Comparison of ENCODE assay signal across 38 cellular contexts in genomic region chr6:33105386-33105785, GRCh38.
"Had no signal": no experiment of that assay in that cellular context is flagged by ENCODE, and none has a peak within 500 bp of the region (broad histone marks: within the 10 kb centered on the region; RNA-seq: fewer than 3 reads in every experiment).

No MANE protein-coding gene starts in this region.

- H3K27me3 Mint-ChIP-seq: activated B cell treated with CpG ODN at 0.5 μM for 24 hours had no signal

- H3K36me3 Mint-ChIP-seq: activated naive CD8-positive, alpha-beta T cell treated with anti-CD3 and anti-CD28 coated beads for 36 hours had no signal

- H3K36me3 ChIP-seq: adrenal gland, brain microvascular endothelial cell, breast epithelium, cardiac muscle cell had no signal

- H3K4me1 ChIP-seq: adrenal gland, body of pancreas, breast epithelium had no signal

- ATAC-seq: activated CD8-positive, alpha-beta T cell treated with anti-CD3 and anti-CD28 coated beads for 36 hours; activated naive CD4-positive, alpha-beta T cell treated with anti-CD3 and anti-CD28 coated beads, Interleukin-2, amount 50 U/mL, for 72 hours; activated T-cell treated with anti-CD3 and anti-CD28 coated beads, Interleukin-2, amount 50 U/mL, for 4 hours; activated T-cell treated with anti-CD3 and anti-CD28 coated beads, Interleukin-2, amount 50 U/mL, for 72 hours; activated T-helper 17 cell treated with anti-CD3 and anti-CD28 coated beads, Interleukin-2, amount 50 U/mL, for 72 hours; body of pancreas had no signal

- DNase-seq: activated B cell treated with CpG ODN at 0.5 μM for 24 hours; activated CD4-positive, alpha-beta memory T cell treated with anti-CD3 and anti-CD28 coated beads for 36 hours; activated CD4-positive, alpha-beta T cell treated with anti-CD3 and anti-CD28 coated beads for 48 hours; activated CD4-positive, alpha-beta T cell treated with anti-CD3 and anti-CD28 coated beads, Interleukin-2, amount 50 U/mL, for 1 hour; activated CD4-positive, alpha-beta T cell treated with anti-CD3 and anti-CD28 coated beads, Interleukin-2, amount 50 U/mL, for 4 hours; activated CD4-positive, CD25-positive, alpha-beta regulatory T cell treated with anti-CD3 and anti-CD28 coated beads, Interleukin-2, amount 50 U/mL, for 72 hours; activated CD8-positive, alpha-beta memory T cell treated with anti-CD3 and anti-CD28 coated beads, Interleukin-2, amount 50 U/mL, for 4 hours; activated CD8-positive, alpha-beta T cell treated with anti-CD3 and anti-CD28 coated beads for 36 hours; activated effector memory CD4-positive, alpha-beta T cell treated with anti-CD3 and anti-CD28 coated beads, Interleukin-2, amount 50 U/mL, for 16 hours; activated gamma-delta T cell treated with Interleukin-2 at 50 U/mL for 16 hours; activated naive CD4-positive, alpha-beta T cell; activated naive CD4-positive, alpha-beta T cell treated with anti-CD3 and anti-CD28 coated beads for 36 hours; activated naive CD4-positive, alpha-beta T cell treated with anti-CD3 and anti-CD28 coated beads, Interleukin-2, amount 50 U/mL, for 16 hours; activated naive CD8-positive, alpha-beta T cell treated with anti-CD3 and anti-CD28 coated beads for 36 hours; activated T-cell treated with anti-CD3 and anti-CD28 coated beads for 4 hours; activated T-cell treated with anti-CD3 and anti-CD28 coated beads, Interleukin-2, amount 50 U/mL, for 1 hour; activated T-cell treated with anti-CD3 and anti-CD28 coated beads, Interleukin-2, amount 50 U/mL, for 4 hours; activated T-cell treated with anti-CD3 and anti-CD28 coated beads, Interleukin-2, amount 50 U/mL, for 72 hours; adrenal gland; amniotic stem cell; aorta; body of pancreas; brain microvascular endothelial cell; caudate nucleus; cerebellar nuclear complex; SW 1271; T-helper 1 cell; T-helper 2 cell; T-helper 9 cell had no signal

- H3K4me1 Mint-ChIP-seq: activated naive CD8-positive, alpha-beta T cell treated with anti-CD3 and anti-CD28 coated beads for 36 hours; central memory CD8-positive, alpha-beta T cell had no signal

- H3K4me3 ChIP-seq: adrenal gland, body of pancreas, breast epithelium, cardiac muscle cell had no signal

- H3K27ac Mint-ChIP-seq: activated B cell treated with CpG ODN at 0.5 μM for 24 hours; activated CD4-positive, alpha-beta memory T cell treated with anti-CD3 and anti-CD28 coated beads for 36 hours; activated CD8-positive, alpha-beta T cell treated with anti-CD3 and anti-CD28 coated beads for 36 hours; activated naive CD4-positive, alpha-beta T cell treated with anti-CD3 and anti-CD28 coated beads for 36 hours; activated naive CD4-positive, alpha-beta T cell treated with anti-CD3 and anti-CD28 coated beads, Interleukin-2, amount 50 U/mL, for 72 hours; activated naive CD8-positive, alpha-beta T cell treated with anti-CD3 and anti-CD28 coated beads for 36 hours; activated T-cell treated with anti-CD3 and anti-CD28 coated beads, Interleukin-2, amount 50 U/mL, for 72 hours; activated T-helper 1 cell treated with anti-CD3 and anti-CD28 coated beads, Interleukin-12 subunit alpha, Interleukin-12 subunit beta, Interleukin-2, Interleukin-4 antibody, amounts not matched to agents 30 ng/mL and 10 ng/mL and 1 ng/mL, durations not matched to agents 14 hours and 24 hours and 36 hours; activated T-helper 17 cell treated with anti-CD3 and anti-CD28 coated beads, Interleukin-2, amount 50 U/mL, for 72 hours; T-helper 1 cell treated with Interleukin-12 subunit alpha and Interleukin-12 subunit beta and Interleukin-4 antibody, amounts not matched to agents 30 μg/mL and 1 μg/mL, for 36 hours; T-helper 2 cell treated with Interferon-gamma antibody and Interleukin-4, amounts not matched to agents 5 μg/mL and 100 μg/mL, for 36 hours had no signal

- H3K27ac ChIP-seq: adrenal gland, body of pancreas, brain microvascular endothelial cell, cardiac muscle cell, VCaP had no signal

- H3K4me3 Mint-ChIP-seq: activated B cell treated with CpG ODN at 0.5 μM for 24 hours; activated CD4-positive, alpha-beta memory T cell treated with anti-CD3 and anti-CD28 coated beads for 36 hours; activated CD8-positive, alpha-beta T cell treated with anti-CD3 and anti-CD28 coated beads for 36 hours; activated naive CD4-positive, alpha-beta T cell treated with anti-CD3 and anti-CD28 coated beads for 36 hours; activated naive CD8-positive, alpha-beta T cell treated with anti-CD3 and anti-CD28 coated beads for 36 hours; activated T-cell treated with anti-CD3 and anti-CD28 coated beads, Interleukin-2, amount 50 U/mL, for 4 hours; activated T-cell treated with anti-CD3 and anti-CD28 coated beads, Interleukin-2, amount 50 U/mL, for 72 hours; activated T-helper 1 cell treated with anti-CD3 and anti-CD28 coated beads, Interleukin-12 subunit alpha, Interleukin-12 subunit beta, Interleukin-2, Interleukin-4 antibody, amounts not matched to agents 30 ng/mL and 10 ng/mL and 1 ng/mL, durations not matched to agents 14 hours and 24 hours and 36 hours; activated T-helper 17 cell treated with anti-CD3 and anti-CD28 coated beads, Interleukin-2, amount 50 U/mL, for 72 hours; central memory CD8-positive, alpha-beta T cell; T-helper 1 cell treated with Interleukin-12 subunit alpha and Interleukin-12 subunit beta and Interleukin-4 antibody, amounts not matched to agents 30 μg/mL and 1 μg/mL, for 36 hours; T-helper 2 cell treated with Interferon-gamma antibody and Interleukin-4, amounts not matched to agents 5 μg/mL and 100 μg/mL, for 36 hours had no signal
